ENCODE assay signal across 1 cellular context in the genomic region with DNA sequence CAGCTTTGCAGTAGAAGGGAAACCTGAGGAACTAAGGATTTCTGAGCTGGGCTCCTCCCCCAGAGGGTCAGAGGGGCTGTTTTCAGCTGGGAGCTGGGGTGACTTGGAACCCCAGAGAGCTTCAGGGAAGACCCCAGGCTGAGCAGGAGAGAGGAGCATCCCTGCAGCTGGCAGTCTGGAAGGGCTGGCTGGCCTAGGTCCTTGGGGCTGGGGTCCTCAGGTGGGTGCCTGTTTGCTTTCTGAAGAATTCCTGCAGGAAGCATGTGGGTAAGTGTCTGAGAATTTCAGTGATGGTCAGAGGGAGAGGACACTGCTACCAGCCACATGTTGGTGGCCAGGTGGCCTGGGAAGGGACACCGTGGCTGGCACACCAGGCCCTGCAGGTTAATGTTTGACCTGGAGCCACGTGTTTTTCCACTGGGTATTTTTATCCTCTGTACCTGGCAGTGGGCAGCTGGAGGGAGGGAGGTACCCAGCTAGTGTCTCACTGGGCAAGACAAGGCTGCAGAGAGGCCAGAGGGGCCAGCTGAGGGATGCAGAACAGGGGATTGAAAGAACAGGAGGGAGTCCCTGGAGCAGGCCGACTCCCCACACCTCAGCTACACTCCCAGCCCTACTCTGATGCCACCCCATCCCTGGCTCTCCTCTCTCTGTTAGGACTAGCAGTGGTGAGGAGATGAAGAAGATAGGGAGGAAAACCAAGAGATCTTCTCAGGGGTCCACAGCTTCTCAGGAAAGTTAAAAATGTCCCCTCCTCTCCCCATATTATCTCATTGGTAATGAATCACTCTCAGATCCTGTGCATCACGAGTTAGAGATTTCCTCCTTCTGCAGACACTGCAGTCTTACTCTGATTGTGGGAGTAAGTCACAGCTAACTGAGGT.
TF ChIP-seq lines count a peak whose summit lies in the region.

No MANE protein-coding gene starts in this region.

TF ChIP-seq in HepG2, 621 proteins besides CTCF, POLR2A, EP300 and RAD21 (continued from another document and continues in another):
- TF ChIP-seq, protein P1, sequence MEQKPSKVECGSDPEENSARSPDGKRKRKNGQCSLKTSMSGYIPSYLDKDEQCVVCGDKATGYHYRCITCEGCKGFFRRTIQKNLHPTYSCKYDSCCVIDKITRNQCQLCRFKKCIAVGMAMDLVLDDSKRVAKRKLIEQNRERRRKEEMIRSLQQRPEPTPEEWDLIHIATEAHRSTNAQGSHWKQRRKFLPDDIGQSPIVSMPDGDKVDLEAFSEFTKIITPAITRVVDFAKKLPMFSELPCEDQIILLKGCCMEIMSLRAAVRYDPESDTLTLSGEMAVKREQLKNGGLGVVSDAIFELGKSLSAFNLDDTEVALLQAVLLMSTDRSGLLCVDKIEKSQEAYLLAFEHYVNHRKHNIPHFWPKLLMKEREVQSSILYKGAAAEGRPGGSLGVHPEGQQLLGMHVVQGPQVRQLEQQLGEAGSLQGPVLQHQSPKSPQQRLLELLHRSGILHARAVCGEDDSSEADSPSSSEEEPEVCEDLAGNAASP (CRISPR knock-in tag; IDR thresholded peaks at IDR 0.05; ENCODE audit: borderline replicate concordance) = no peak
- TF ChIP-seq, protein P2, sequence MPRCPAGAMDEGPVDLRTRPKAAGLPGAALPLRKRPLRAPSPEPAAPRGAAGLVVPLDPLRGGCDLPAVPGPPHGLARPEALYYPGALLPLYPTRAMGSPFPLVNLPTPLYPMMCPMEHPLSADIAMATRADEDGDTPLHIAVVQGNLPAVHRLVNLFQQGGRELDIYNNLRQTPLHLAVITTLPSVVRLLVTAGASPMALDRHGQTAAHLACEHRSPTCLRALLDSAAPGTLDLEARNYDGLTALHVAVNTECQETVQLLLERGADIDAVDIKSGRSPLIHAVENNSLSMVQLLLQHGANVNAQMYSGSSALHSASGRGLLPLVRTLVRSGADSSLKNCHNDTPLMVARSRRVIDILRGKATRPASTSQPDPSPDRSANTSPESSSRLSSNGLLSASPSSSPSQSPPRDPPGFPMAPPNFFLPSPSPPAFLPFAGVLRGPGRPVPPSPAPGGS (CRISPR knock-in tag; IDR thresholded peaks at IDR 0.05) = no peak
- TF ChIP-seq ZNF629 (CRISPR knock-in tag; conservative IDR thresholded peaks at IDR 0.05) = no peak
- TF ChIP-seq ZNF563 (CRISPR knock-in tag; IDR thresholded peaks at IDR 0.05) = no peak
- no peak for TF ChIP-seq U2AF1 (optimal IDR thresholded peaks at IDR 0.05; ENCODE audit: low read depth, low read length)
- TF ChIP-seq ZBTB1 (CRISPR knock-in tag; IDR thresholded peaks at IDR 0.05; ENCODE audit: borderline replicate concordance) = no peak
- TF ChIP-seq ZC3H13 (CRISPR knock-in tag; IDR thresholded peaks at IDR 0.05) = no peak
- TF ChIP-seq MXD4 (CRISPR knock-in tag; IDR thresholded peaks at IDR 0.05) = no peak
- TF ChIP-seq, protein P3, sequence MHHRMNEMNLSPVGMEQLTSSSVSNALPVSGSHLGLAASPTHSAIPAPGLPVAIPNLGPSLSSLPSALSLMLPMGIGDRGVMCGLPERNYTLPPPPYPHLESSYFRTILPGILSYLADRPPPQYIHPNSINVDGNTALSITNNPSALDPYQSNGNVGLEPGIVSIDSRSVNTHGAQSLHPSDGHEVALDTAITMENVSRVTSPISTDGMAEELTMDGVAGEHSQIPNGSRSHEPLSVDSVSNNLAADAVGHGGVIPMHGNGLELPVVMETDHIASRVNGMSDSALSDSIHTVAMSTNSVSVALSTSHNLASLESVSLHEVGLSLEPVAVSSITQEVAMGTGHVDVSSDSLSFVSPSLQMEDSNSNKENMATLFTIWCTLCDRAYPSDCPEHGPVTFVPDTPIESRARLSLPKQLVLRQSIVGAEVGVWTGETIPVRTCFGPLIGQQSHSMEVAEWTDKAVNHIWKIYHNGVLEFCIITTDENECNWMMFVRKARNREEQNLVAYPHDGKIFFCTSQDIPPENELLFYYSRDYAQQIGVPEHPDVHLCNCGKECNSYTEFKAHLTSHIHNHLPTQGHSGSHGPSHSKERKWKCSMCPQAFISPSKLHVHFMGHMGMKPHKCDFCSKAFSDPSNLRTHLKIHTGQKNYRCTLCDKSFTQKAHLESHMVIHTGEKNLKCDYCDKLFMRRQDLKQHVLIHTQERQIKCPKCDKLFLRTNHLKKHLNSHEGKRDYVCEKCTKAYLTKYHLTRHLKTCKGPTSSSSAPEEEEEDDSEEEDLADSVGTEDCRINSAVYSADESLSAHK (CRISPR knock-in tag; IDR thresholded peaks at IDR 0.05; ENCODE audit: borderline replicate concordance) = no peak
- TF ChIP-seq ZNF101 (CRISPR knock-in tag; IDR thresholded peaks at IDR 0.05; ENCODE audit: borderline replicate concordance, low read depth) = no peak
- no peak for TF ChIP-seq ZNF337 (CRISPR knock-in tag; IDR thresholded peaks at IDR 0.05; ENCODE audit: borderline replicate concordance, low read depth)
- TF ChIP-seq IKZF1 (IDR thresholded peaks at IDR 0.05) = no peak
- TF ChIP-seq SKI (IDR thresholded peaks at IDR 0.05; ENCODE audit: partially characterized antibody) = no peak
- no peak for TF ChIP-seq ZNF530 (CRISPR knock-in tag; IDR thresholded peaks at IDR 0.05; ENCODE audit: low read depth)
- TF ChIP-seq ZNF263 (CRISPR knock-in tag; IDR thresholded peaks at IDR 0.05) = no peak
- TF ChIP-seq MIER2 (CRISPR knock-in tag; IDR thresholded peaks at IDR 0.05) = no peak
- TF ChIP-seq, protein P4, sequence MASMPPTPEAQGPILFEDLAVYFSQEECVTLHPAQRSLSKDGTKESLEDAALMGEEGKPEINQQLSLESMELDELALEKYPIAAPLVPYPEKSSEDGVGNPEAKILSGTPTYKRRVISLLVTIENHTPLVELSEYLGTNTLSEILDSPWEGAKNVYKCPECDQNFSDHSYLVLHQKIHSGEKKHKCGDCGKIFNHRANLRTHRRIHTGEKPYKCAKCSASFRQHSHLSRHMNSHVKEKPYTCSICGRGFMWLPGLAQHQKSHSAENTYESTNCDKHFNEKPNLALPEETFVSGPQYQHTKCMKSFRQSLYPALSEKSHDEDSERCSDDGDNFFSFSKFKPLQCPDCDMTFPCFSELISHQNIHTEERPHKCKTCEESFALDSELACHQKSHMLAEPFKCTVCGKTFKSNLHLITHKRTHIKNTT (CRISPR knock-in tag; IDR thresholded peaks at IDR 0.05) = no peak
- TF ChIP-seq ZNF251 (CRISPR knock-in tag; IDR thresholded peaks at IDR 0.05) = no peak
- TF ChIP-seq, protein P5, sequence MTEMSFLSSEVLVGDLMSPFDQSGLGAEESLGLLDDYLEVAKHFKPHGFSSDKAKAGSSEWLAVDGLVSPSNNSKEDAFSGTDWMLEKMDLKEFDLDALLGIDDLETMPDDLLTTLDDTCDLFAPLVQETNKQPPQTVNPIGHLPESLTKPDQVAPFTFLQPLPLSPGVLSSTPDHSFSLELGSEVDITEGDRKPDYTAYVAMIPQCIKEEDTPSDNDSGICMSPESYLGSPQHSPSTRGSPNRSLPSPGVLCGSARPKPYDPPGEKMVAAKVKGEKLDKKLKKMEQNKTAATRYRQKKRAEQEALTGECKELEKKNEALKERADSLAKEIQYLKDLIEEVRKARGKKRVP (CRISPR knock-in tag; IDR thresholded peaks at IDR 0.05) = 0 out of 4 replicates have a peak, but pooled peaks of 1 of the 2 experiments have one; percentile 19
- TF ChIP-seq ZNF546 (CRISPR knock-in tag; conservative IDR thresholded peaks at IDR 0.05) = 0 out of 2 replicates have a peak, but pooled peaks have one; percentile 47
- no peak for TF ChIP-seq ZFP37 (CRISPR knock-in tag; IDR thresholded peaks at IDR 0.05; ENCODE audit: borderline replicate concordance)
- 0 out of 2 replicates have a peak, but pooled peaks have one; percentile 14 for TF ChIP-seq ZBTB7A (CRISPR knock-in tag; IDR thresholded peaks at IDR 0.05)
- TF ChIP-seq SP1 (IDR thresholded peaks at IDR 0.05) = no peak
- TF ChIP-seq SP1 (CRISPR knock-in tag; IDR thresholded peaks at IDR 0.05) = no peak
- TF ChIP-seq NCOR1 (IDR thresholded peaks at IDR 0.05; ENCODE audit: borderline replicate concordance, low read length) = no peak
- TF ChIP-seq PRPF4 (IDR thresholded peaks at IDR 0.05; ENCODE audit: low read depth, low read length, poor library complexity, severe bottlenecking) = no peak
- TF ChIP-seq, protein P6, sequence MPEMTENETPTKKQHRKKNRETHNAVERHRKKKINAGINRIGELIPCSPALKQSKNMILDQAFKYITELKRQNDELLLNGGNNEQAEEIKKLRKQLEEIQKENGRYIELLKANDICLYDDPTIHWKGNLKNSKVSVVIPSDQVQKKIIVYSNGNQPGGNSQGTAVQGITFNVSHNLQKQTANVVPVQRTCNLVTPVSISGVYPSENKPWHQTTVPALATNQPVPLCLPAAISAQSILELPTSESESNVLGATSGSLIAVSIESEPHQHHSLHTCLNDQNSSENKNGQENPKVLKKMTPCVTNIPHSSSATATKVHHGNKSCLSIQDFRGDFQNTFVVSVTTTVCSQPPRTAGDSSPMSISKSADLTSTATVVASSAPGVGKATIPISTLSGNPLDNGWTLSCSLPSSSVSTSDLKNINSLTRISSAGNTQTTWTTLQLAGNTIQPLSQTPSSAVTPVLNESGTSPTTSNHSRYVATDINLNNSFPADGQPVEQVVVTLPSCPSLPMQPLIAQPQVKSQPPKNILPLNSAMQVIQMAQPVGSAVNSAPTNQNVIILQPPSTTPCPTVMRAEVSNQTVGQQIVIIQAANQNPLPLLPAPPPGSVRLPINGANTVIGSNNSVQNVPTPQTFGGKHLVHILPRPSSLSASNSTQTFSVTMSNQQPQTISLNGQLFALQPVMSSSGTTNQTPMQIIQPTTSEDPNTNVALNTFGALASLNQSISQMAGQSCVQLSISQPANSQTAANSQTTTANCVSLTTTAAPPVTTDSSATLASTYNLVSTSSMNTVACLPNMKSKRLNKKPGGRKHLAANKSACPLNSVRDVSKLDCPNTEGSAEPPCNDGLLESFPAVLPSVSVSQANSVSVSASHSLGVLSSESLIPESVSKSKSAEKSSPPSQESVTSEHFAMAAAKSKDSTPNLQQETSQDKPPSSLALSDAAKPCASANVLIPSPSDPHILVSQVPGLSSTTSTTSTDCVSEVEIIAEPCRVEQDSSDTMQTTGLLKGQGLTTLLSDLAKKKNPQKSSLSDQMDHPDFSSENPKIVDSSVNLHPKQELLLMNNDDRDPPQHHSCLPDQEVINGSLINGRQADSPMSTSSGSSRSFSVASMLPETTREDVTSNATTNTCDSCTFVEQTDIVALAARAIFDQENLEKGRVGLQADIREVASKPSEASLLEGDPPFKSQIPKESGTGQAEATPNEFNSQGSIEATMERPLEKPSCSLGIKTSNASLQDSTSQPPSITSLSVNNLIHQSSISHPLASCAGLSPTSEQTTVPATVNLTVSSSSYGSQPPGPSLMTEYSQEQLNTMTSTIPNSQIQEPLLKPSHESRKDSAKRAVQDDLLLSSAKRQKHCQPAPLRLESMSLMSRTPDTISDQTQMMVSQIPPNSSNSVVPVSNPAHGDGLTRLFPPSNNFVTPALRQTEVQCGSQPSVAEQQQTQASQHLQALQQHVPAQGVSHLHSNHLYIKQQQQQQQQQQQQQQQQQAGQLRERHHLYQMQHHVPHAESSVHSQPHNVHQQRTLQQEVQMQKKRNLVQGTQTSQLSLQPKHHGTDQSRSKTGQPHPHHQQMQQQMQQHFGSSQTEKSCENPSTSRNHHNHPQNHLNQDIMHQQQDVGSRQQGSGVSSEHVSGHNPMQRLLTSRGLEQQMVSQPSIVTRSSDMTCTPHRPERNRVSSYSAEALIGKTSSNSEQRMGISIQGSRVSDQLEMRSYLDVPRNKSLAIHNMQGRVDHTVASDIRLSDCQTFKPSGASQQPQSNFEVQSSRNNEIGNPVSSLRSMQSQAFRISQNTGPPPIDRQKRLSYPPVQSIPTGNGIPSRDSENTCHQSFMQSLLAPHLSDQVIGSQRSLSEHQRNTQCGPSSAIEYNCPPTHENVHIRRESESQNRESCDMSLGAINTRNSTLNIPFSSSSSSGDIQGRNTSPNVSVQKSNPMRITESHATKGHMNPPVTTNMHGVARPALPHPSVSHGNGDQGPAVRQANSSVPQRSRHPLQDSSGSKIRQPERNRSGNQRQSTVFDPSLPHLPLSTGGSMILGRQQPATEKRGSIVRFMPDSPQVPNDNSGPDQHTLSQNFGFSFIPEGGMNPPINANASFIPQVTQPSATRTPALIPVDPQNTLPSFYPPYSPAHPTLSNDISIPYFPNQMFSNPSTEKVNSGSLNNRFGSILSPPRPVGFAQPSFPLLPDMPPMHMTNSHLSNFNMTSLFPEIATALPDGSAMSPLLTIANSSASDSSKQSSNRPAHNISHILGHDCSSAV (CRISPR knock-in tag; IDR thresholded peaks at IDR 0.05; ENCODE audit: borderline replicate concordance) = no peak
- TF ChIP-seq, protein P7, sequence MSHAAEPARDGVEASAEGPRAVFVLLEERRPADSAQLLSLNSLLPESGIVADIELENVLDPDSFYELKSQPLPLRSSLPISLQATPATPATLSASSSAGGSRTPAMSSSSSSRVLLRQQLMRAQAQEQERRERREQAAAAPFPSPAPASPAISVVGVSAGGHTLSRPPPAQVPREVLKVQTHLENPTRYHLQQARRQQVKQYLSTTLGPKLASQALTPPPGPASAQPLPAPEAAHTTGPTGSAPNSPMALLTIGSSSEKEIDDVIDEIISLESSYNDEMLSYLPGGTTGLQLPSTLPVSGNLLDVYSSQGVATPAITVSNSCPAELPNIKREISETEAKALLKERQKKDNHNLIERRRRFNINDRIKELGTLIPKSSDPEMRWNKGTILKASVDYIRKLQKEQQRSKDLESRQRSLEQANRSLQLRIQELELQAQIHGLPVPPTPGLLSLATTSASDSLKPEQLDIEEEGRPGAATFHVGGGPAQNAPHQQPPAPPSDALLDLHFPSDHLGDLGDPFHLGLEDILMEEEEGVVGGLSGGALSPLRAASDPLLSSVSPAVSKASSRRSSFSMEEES (CRISPR knock-in tag; IDR thresholded peaks at IDR 0.05) = no peak
- TF ChIP-seq, protein P8, sequence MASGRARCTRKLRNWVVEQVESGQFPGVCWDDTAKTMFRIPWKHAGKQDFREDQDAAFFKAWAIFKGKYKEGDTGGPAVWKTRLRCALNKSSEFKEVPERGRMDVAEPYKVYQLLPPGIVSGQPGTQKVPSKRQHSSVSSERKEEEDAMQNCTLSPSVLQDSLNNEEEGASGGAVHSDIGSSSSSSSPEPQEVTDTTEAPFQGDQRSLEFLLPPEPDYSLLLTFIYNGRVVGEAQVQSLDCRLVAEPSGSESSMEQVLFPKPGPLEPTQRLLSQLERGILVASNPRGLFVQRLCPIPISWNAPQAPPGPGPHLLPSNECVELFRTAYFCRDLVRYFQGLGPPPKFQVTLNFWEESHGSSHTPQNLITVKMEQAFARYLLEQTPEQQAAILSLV (CRISPR knock-in tag; IDR thresholded peaks at IDR 0.05; ENCODE audit: borderline replicate concordance) = 0 out of 2 replicates have a peak, but pooled peaks have one; percentile 54
- no peak for TF ChIP-seq TAF15 (IDR thresholded peaks at IDR 0.05; ENCODE audit: low read depth, low read length, poor library complexity, severe bottlenecking)
- TF ChIP-seq, protein P9, sequence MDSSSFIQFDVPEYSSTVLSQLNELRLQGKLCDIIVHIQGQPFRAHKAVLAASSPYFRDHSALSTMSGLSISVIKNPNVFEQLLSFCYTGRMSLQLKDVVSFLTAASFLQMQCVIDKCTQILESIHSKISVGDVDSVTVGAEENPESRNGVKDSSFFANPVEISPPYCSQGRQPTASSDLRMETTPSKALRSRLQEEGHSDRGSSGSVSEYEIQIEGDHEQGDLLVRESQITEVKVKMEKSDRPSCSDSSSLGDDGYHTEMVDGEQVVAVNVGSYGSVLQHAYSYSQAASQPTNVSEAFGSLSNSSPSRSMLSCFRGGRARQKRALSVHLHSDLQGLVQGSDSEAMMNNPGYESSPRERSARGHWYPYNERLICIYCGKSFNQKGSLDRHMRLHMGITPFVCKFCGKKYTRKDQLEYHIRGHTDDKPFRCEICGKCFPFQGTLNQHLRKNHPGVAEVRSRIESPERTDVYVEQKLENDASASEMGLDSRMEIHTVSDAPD (CRISPR knock-in tag; IDR thresholded peaks at IDR 0.05) = 0 out of 2 replicates have a peak, but pooled peaks have one; percentile 20
